In genomic region chr4:40309250-40309774, GRCh38 we compare ENCODE assay signal across 1 cellular context.
A peak's percentile ranks its signal among the peaks of the same experiment; 100 is the strongest.
TF ChIP-seq lines count a peak whose summit lies in the region.

No MANE protein-coding gene starts in this region.

TF ChIP-seq in HEK293, 187 proteins besides CTCF, POLR2A, EP300 and RAD21 (continued from another document):
- TF ChIP-seq ZNF692 (tag by site-specific recombination; IDR thresholded peaks at IDR 0.05) (no peak), ZNF266 (tag by site-specific recombination; IDR thresholded peaks at IDR 0.05; ENCODE audit: low read depth) (no peak), ZNF626 (tag by site-specific recombination; IDR thresholded peaks at IDR 0.05) (no peak), EGR2 (tag by site-specific recombination; IDR thresholded peaks at IDR 0.05; ENCODE audit: low read depth) (no peak), SP3 (tag by site-specific recombination; IDR thresholded peaks at IDR 0.05) (no peak), ZNF654 (tag by site-specific recombination; IDR thresholded peaks at IDR 0.05; ENCODE audit: low read depth) (peak; percentile 62), YY2 (tag by site-specific recombination; IDR thresholded peaks at IDR 0.05) (no peak)
